In the genomic region with DNA sequence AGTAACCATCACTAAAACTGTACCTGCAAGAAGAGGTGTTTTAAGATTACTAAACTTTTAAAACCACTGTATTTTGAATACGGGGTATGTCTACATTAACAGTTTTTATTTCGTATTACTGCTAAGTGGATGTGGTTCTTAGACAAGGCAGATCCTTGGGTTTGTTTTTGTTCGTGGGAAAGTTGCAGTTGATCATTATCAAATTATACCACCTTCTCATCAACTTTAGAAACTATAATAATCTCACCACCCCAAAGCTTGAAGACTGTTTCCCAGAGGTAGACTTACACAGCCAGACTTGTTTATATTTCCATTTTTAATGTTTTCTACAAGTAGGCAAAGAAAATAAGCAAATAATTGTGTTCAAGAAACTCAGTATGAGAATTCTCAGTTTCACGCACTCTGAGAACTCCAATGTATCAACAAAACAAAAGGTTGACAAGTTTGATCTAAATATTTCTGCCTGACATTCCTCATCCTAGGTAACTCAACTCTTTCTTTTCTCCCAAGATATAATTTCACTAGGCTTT, we compare ENCODE assay signal across 1 cellular context.
TF ChIP-seq lines count a peak whose summit lies in the region.

No MANE protein-coding gene starts in this region.

TF ChIP-seq in GM12878, 131 proteins besides CTCF, POLR2A, EP300 and RAD21:
- TF ChIP-seq, protein P1, sequence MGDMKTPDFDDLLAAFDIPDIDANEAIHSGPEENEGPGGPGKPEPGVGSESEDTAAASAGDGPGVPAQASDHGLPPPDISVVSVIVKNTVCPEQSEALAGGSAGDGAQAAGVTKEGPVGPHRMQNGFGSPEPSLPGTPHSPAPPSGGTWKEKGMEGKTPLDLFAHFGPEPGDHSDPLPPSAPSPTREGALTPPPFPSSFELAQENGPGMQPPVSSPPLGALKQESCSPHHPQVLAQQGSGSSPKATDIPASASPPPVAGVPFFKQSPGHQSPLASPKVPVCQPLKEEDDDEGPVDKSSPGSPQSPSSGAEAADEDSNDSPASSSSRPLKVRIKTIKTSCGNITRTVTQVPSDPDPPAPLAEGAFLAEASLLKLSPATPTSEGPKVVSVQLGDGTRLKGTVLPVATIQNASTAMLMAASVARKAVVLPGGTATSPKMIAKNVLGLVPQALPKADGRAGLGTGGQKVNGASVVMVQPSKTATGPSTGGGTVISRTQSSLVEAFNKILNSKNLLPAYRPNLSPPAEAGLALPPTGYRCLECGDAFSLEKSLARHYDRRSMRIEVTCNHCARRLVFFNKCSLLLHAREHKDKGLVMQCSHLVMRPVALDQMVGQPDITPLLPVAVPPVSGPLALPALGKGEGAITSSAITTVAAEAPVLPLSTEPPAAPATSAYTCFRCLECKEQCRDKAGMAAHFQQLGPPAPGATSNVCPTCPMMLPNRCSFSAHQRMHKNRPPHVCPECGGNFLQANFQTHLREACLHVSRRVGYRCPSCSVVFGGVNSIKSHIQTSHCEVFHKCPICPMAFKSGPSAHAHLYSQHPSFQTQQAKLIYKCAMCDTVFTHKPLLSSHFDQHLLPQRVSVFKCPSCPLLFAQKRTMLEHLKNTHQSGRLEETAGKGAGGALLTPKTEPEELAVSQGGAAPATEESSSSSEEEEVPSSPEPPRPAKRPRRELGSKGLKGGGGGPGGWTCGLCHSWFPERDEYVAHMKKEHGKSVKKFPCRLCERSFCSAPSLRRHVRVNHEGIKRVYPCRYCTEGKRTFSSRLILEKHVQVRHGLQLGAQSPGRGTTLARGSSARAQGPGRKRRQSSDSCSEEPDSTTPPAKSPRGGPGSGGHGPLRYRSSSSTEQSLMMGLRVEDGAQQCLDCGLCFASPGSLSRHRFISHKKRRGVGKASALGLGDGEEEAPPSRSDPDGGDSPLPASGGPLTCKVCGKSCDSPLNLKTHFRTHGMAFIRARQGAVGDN (IDR thresholded peaks at IDR 0.05): 0 out of 2 replicates have a peak, but pooled peaks have one; percentile 32
- TF ChIP-seq, protein P2, sequence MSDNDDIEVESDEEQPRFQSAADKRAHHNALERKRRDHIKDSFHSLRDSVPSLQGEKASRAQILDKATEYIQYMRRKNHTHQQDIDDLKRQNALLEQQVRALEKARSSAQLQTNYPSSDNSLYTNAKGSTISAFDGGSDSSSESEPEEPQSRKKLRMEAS (IDR thresholded peaks at IDR 0.05; ENCODE audit: low read depth, low read length): no peak
- no peak for TF ChIP-seq CHD2 (IDR thresholded peaks at IDR 0.05; ENCODE audit: borderline replicate concordance, low read depth, low read length)
- TF ChIP-seq NR2C2 (IDR thresholded peaks at IDR 0.05; ENCODE audit: borderline replicate concordance, control insufficient read depth, insufficient read length, low read depth): no peak
- no peak for TF ChIP-seq SIN3A (IDR thresholded peaks at IDR 0.05; ENCODE audit: low read depth, low read length)
- no peak for TF ChIP-seq ZBED1 (IDR thresholded peaks at IDR 0.05; ENCODE audit: borderline replicate concordance)
- no peak for TF ChIP-seq SPI1 (IDR thresholded peaks at IDR 0.05; ENCODE audit: borderline replicate concordance, insufficient read depth, low read depth, low read length)
- no peak for TF ChIP-seq SMAD5 (IDR thresholded peaks at IDR 0.05; ENCODE audit: low read depth)
- TF ChIP-seq DPF2 (IDR thresholded peaks at IDR 0.05): no peak
- no peak for TF ChIP-seq EGR1 (IDR thresholded peaks at IDR 0.05; ENCODE audit: borderline replicate concordance in 1 of 2, low read depth in 2 of 2, low read length in 2 of 2)
- TF ChIP-seq, protein P3, sequence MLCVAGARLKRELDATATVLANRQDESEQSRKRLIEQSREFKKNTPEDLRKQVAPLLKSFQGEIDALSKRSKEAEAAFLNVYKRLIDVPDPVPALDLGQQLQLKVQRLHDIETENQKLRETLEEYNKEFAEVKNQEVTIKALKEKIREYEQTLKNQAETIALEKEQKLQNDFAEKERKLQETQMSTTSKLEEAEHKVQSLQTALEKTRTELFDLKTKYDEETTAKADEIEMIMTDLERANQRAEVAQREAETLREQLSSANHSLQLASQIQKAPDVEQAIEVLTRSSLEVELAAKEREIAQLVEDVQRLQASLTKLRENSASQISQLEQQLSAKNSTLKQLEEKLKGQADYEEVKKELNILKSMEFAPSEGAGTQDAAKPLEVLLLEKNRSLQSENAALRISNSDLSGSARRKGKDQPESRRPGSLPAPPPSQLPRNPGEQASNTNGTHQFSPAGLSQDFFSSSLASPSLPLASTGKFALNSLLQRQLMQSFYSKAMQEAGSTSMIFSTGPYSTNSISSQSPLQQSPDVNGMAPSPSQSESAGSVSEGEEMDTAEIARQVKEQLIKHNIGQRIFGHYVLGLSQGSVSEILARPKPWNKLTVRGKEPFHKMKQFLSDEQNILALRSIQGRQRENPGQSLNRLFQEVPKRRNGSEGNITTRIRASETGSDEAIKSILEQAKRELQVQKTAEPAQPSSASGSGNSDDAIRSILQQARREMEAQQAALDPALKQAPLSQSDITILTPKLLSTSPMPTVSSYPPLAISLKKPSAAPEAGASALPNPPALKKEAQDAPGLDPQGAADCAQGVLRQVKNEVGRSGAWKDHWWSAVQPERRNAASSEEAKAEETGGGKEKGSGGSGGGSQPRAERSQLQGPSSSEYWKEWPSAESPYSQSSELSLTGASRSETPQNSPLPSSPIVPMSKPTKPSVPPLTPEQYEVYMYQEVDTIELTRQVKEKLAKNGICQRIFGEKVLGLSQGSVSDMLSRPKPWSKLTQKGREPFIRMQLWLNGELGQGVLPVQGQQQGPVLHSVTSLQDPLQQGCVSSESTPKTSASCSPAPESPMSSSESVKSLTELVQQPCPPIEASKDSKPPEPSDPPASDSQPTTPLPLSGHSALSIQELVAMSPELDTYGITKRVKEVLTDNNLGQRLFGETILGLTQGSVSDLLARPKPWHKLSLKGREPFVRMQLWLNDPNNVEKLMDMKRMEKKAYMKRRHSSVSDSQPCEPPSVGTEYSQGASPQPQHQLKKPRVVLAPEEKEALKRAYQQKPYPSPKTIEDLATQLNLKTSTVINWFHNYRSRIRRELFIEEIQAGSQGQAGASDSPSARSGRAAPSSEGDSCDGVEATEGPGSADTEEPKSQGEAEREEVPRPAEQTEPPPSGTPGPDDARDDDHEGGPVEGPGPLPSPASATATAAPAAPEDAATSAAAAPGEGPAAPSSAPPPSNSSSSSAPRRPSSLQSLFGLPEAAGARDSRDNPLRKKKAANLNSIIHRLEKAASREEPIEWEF (IDR thresholded peaks at IDR 0.05; ENCODE audit: insufficient replicate concordance, low read depth, low read length): peak; percentile 49
- TF ChIP-seq, protein P4, sequence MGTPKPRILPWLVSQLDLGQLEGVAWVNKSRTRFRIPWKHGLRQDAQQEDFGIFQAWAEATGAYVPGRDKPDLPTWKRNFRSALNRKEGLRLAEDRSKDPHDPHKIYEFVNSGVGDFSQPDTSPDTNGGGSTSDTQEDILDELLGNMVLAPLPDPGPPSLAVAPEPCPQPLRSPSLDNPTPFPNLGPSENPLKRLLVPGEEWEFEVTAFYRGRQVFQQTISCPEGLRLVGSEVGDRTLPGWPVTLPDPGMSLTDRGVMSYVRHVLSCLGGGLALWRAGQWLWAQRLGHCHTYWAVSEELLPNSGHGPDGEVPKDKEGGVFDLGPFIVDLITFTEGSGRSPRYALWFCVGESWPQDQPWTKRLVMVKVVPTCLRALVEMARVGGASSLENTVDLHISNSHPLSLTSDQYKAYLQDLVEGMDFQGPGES (IDR thresholded peaks at IDR 0.05): no peak
- TF ChIP-seq, protein P5, sequence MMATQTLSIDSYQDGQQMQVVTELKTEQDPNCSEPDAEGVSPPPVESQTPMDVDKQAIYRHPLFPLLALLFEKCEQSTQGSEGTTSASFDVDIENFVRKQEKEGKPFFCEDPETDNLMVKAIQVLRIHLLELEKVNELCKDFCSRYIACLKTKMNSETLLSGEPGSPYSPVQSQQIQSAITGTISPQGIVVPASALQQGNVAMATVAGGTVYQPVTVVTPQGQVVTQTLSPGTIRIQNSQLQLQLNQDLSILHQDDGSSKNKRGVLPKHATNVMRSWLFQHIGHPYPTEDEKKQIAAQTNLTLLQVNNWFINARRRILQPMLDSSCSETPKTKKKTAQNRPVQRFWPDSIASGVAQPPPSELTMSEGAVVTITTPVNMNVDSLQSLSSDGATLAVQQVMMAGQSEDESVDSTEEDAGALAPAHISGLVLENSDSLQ (IDR thresholded peaks at IDR 0.05): no peak
- no peak for TF ChIP-seq RB1 (IDR thresholded peaks at IDR 0.05; ENCODE audit: borderline replicate concordance)
- 0 out of 2 replicates have a peak, but pooled peaks have one; percentile 40 for TF ChIP-seq ZSCAN29 (IDR thresholded peaks at IDR 0.05)
- peak; percentile 37 for TF ChIP-seq MEF2B (IDR thresholded peaks at IDR 0.05; ENCODE audit: partially characterized antibody, poor library complexity, severe bottlenecking)
